ENCODE assay signal across 28 cellular contexts in genomic region chr12:104090685-104091084, GRCh38. TPM values are rescaled to one million over a fixed set of nuclear protein-coding genes. Genes with fewer than 3 reads are reported as not detected.
DNase-seq lines count a peak whose midpoint lies in the region; ATAC-seq, FAIRE-seq and TF ChIP-seq lines count a peak whose summit lies in the region.
"Had no signal": no experiment of that assay in that cellular context is flagged by ENCODE, and none has a peak within 500 bp of the region (broad histone marks: within the 10 kb centered on the region; RNA-seq: fewer than 3 reads in every experiment).

No MANE protein-coding gene starts in this region.

- peak overlapping the region; percentile 90 for H3K27ac Mint-ChIP-seq in WTC11
- H3K27ac Mint-ChIP-seq: activated CD8-positive, alpha-beta memory T cell treated with anti-CD3 and anti-CD28 coated beads, Interleukin-2, amount 10 ng/mL, durations not matched to agents 7 days and 5 days; activated T-cell treated with anti-CD3 and anti-CD28 coated beads, Interleukin-2, amount 50 U/mL, for 72 hours; CD4-positive, alpha-beta T cell had no signal

- H3K36me3 Mint-ChIP-seq in WTC11: no peaks in the 10 kb centered on the region

- ATAC-seq in WTC11 (peak; percentile 76), pancreas (no peak)
- ATAC-seq: activated CD8-positive, alpha-beta memory T cell treated with anti-CD3 and anti-CD28 coated beads, Interleukin-2, amount 10 ng/mL, durations not matched to agents 7 days and 5 days; activated T-cell treated with anti-CD3 and anti-CD28 coated beads, Interleukin-2, amount 50 U/mL, for 72 hours; body of pancreas had no signal

- no peaks in the 10 kb centered on the region for H3K9me3 Mint-ChIP-seq in WTC11
- H3K9me3 Mint-ChIP-seq: activated T-cell treated with anti-CD3 and anti-CD28 coated beads, Interleukin-2, amount 50 U/mL, for 72 hours; CD4-positive, alpha-beta T cell had no signal

- TF ChIP-seq POLR2A in spleen (IDR thresholded peaks at IDR 0.05): no peak

- peaks cover 0 to 98% (median 63%) of the 10 kb centered on the region in 6 donors for H3K36me3 ChIP-seq in spleen
- peaks cover 0 to 38% (median 18%) of the 10 kb centered on the region in 3 donors for H3K36me3 ChIP-seq in pancreas

- H3K27me3 ChIP-seq in spleen (replicated peaks in 1 of 7) (no peaks in the 10 kb centered on the region), pancreas (no peaks in the 10 kb centered on the region)
- H3K27me3 ChIP-seq: adrenal gland, body of pancreas, neutrophil, stomach, thyroid gland had no signal

- 97 to 100% (median 100%) methylated on average over 1 of the region's 1 CpG for WGBS in spleen, 5 donors
- WGBS in pancreas, 2 donors: 93 to 100% methylated on average over 1 of the region's 1 CpG

- POLR2A ChIA-PET in WTC11 (lab: Charles Lee): interaction anchor here (1.2 kb wide), 1 partner anchor 47 kb away, joined by 3 read pairs; the partner anchor contains the start of gene NFYB

- H3K4me3 Mint-ChIP-seq in WTC11: no peak overlapping the region
- H3K4me3 Mint-ChIP-seq: activated CD8-positive, alpha-beta memory T cell treated with anti-CD3 and anti-CD28 coated beads, Interleukin-2, amount 10 ng/mL, durations not matched to agents 7 days and 5 days; activated T-cell treated with anti-CD3 and anti-CD28 coated beads, Interleukin-2, amount 50 U/mL, for 72 hours; CD4-positive, alpha-beta T cell had no signal

- CTCF ChIA-PET in WTC11 (lab: Charles Lee): interaction anchor here (0.8 kb wide), 1 partner anchor 19 kb away, joined by 3 read pairs; no protein-coding TSS in a partner anchor

- H3K27me3 Mint-ChIP-seq in WTC11 (ENCODE audit: low read depth): no peaks in the 10 kb centered on the region
- H3K27me3 Mint-ChIP-seq: activated CD8-positive, alpha-beta memory T cell treated with anti-CD3 and anti-CD28 coated beads, Interleukin-2, amount 10 ng/mL, durations not matched to agents 7 days and 5 days; CD4-positive, alpha-beta T cell; progenitor cell of endocrine pancreas had no signal

- H3K4me3 ChIP-seq in spleen: no peak overlapping the region
- no peak overlapping the region for H3K4me3 ChIP-seq in pancreas
- H3K4me3 ChIP-seq: adrenal gland, body of pancreas, lung, stomach, thyroid gland had no signal

- H3K9me3 ChIP-seq in spleen (no peaks in the 10 kb centered on the region), pancreas (no peaks in the 10 kb centered on the region)
- H3K9me3 ChIP-seq: adrenal gland, body of pancreas, neutrophil, stomach, thyroid gland had no signal

- intact Hi-C loops in spleen (cut with DNase I; ENCODE audit: low total_unique reads) (no loop called here), pancreas (cut with DNase I) (no loop called here)

- FAIRE-seq in pancreas (lab: Jason Lieb, UNC): no peak
- FAIRE-seq: GM12891 had no signal

- peaks cover 10% of the 10 kb centered on the region for H3K4me1 Mint-ChIP-seq in WTC11

- H3K27ac ChIP-seq in spleen (no peak overlapping the region), pancreas (no peak overlapping the region)
- H3K27ac ChIP-seq: adrenal gland, body of pancreas, stomach, thyroid gland had no signal

- H3K4me1 ChIP-seq in spleen: no peaks in the 10 kb centered on the region
- no peaks in the 10 kb centered on the region for H3K4me1 ChIP-seq in pancreas
- H3K4me1 ChIP-seq: adrenal gland, body of pancreas, stomach, thyroid gland had no signal

- TF ChIP-seq CTCF in WTC11 (IDR thresholded peaks at IDR 0.05) (no peak), spleen (IDR thresholded peaks at IDR 0.05 in 8 of 11, conservative IDR thresholded peaks at IDR 0.05 in 3 of 11) (no peak), pancreas (IDR thresholded peaks at IDR 0.05) (no peak)

- DNase-seq in NCI-H82 (lab: John Stamatoyannopoulos, UW) (peak; percentile 21), NCI-H82 treated with DMSO at 0.1 percent for 48 hours (lab: John Stamatoyannopoulos, UW; ENCODE audit: unreplicated experiment) (no peak), ELR (ENCODE audit: low read depth) (peak; percentile 6), WTC11 (ENCODE audit: low spot score) (no peak), left kidney (ENCODE audit: low read depth, low spot score) (peak; percentile 12), spleen (no peak), NCI-H1092 treated with DMSO at 0.1 percent for 48 hours (lab: John Stamatoyannopoulos, UW) (no peak), pancreas (no peak)
- DNase-seq: activated CD4-positive, alpha-beta T cell treated with anti-CD3 and anti-CD28 coated beads, Interleukin-2, amount 50 U/mL, for 1 hour; activated CD8-positive, alpha-beta memory T cell treated with anti-CD3 and anti-CD28 coated beads, Interleukin-2, amount 10 ng/mL, durations not matched to agents 7 days and 5 days; activated naive CD4-positive, alpha-beta T cell; activated T-cell treated with anti-CD3 and anti-CD28 coated beads, Interleukin-2, amount 50 U/mL, for 72 hours; adrenal gland; AML-193; body of pancreas; CD4-positive, alpha-beta T cell; kidney glomerular epithelial cell; NCI-H1417 treated with DMSO at 0.1 percent for 48 hours; NCI-H2081 treated with DMSO at 0.1 percent for 48 hours; NCI-H446 treated with DMSO at 0.1 percent for 48 hours; NK-92 treated with Interleukin-12 subunit alpha and Interleukin-12 subunit beta, amount 100 ng/mL, for 24 hours; SIG-M5; stomach; thyroid gland had no signal

TF ChIP-seq in WTC11, 78 proteins besides CTCF, POLR2A, EP300 and RAD21:
- TF ChIP-seq AFF4 (CRISPR knock-in tag; IDR thresholded peaks at IDR 0.05; ENCODE audit: borderline replicate concordance): no peak

RNA-seq across cellular contexts. Expression of gene HCFC2, which starts 26.4 kb away (rescaled TPM):
- total RNA-seq in WTC11 (2021) (1.6 to 2.1 TPM (median 1.6 TPM) in 3 replicates), spleen (10 to 100 TPM; 14.1 to 18.6 (median 17.9) TPM), pancreas (10 to 100 TPM in 1 of 6 donors, 1 to 10 TPM in 5; 6.8 to 10.7 (median 8.7) TPM)
- polyA plus RNA-seq in spleen (1 to 10 TPM; 4.3 to 7.5 (median 5.9) TPM), pancreas (1 to 10 TPM; 4.2 to 9.0 TPM)

RNA-seq across cellular contexts. Expression of gene GLT8D2, which starts 40.7 kb away (rescaled TPM):
- total RNA-seq in WTC11 (2021) (4.5 to 10.2 TPM (median 8.8 TPM) in 3 replicates), spleen (under 1 TPM in 4 of 7 donors, not detected in 3; 0.20 to 0.79 (median 0.50) TPM), pancreas (1 to 10 TPM in 4 of 6 donors, under 1 TPM in 2; 0.32 to 5.3 (median 2.1) TPM)
- polyA plus RNA-seq in spleen (1 to 10 TPM in 2 of 3 donors, under 1 TPM in 1; 0.67 to 1.2 (median 1.1) TPM), pancreas (1 to 10 TPM; 2.2 to 4.1 TPM)
- total RNA-seq: CD4-positive, alpha-beta T cell had no signal

RNA-seq across cellular contexts. Expression of gene NFYB, which starts 47.3 kb away (rescaled TPM):
- total RNA-seq in WTC11 (2021) (33.0 to 36.0 TPM (median 34.6 TPM) in 3 replicates), spleen (10 to 100 TPM; 21.1 to 26.8 (median 23.9) TPM), pancreas (10 to 100 TPM in 3 of 6 donors, 1 to 10 TPM in 3; 7.8 to 14.3 (median 9.4) TPM)
- polyA plus RNA-seq in spleen (10 to 100 TPM; 26.0 to 28.3 (median 28.2) TPM), pancreas (10 to 100 TPM; 10.8 to 15.8 TPM)

Comparison
In these comparisons a context has a peak if more than half of its experiments do, and no peak if none do; other contexts are left out.
1. DNase-seq: peak in NCI-H82 (single experiment), ELR (single experiment) and left kidney (single experiment); none in NCI-H82 treated with DMSO at 0.1 percent for 48 hours (single experiment), WTC11 (single experiment), spleen (single experiment), NCI-H1092 treated with DMSO at 0.1 percent for 48 hours (single experiment) and pancreas (0 of 6).